Comparison of ENCODE assay signal across 8 cellular contexts in the genomic region with DNA sequence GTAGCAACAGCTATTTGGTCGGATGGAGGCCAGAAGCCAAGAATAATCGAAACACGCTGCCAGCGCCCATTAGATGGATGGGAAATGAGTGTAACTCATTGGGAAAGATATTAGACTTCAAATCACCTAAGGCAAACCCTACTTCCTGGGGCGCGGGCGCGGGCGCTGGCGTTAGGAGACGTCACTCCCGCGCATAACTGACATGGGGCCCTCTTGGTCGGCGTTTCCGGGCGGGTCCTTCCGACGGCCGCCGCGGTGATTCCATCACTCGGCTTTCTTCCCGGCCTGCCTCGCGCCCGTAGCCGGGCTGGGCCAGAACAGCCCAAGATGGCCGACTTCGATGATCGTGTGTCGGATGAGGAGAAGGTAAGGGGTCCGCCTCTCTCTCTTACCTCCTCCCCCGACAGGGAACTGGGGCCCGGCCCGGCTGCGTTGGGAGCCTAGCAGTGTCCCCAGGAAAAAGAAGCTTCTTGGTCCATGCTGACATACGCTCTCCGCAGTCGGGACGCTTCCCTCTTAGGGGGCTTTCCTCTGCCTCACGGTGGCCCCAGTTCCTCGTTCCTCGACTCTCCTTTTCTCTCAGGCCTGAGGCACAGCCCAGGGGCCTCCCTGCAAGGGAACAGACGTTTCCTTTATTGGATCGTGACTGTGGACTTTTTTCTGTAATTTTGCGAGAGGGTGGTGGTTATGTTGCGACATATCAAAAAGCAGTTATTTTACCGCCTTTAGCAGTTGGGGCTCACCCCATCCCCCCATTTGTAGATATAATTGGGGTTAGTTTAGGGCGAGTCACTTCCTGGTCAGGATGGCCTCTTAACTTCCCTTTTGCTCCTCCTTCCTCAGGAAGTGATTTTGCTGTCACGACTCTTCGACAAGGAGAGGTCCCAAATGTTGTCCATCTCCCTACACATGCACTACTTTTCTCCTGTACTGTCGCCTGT.
DNase-seq lines count a peak whose midpoint lies in the region; ATAC-seq and TF ChIP-seq lines count a peak whose summit lies in the region.

A gene (plus strand): TSS at position 315 of the 941 bp plus-strand sequence. CDS start 13 bp downstream, at position 328.

- peak within 1 kb of the TSS; percentile 100 for H3K27ac Mint-ChIP-seq in activated naive CD4-positive, alpha-beta T cell treated with anti-CD3 and anti-CD28 coated beads, Interleukin-2, amount 10 ng/mL, durations not matched to agents 7 days and 5 days

- peak; percentile 4 for TF ChIP-seq CTCF in GM06990 (IDR thresholded peaks at IDR 0.05; ENCODE audit: insufficient read depth, low read length, poor library complexity, severe bottlenecking)

- peak within 1 kb of the TSS; percentile 98 for H3K27ac ChIP-seq in SK-N-MC

- H3K36me3 ChIP-seq in GM06990 (ENCODE audit: control insufficient read depth, insufficient read depth, low read length) (no peaks in the 10 kb centered on the region), SK-N-MC (ENCODE audit: insufficient read depth, low read length) (peaks cover 22% of the 10 kb centered on the region)

- H3K9me3 Mint-ChIP-seq in activated naive CD4-positive, alpha-beta T cell treated with anti-CD3 and anti-CD28 coated beads, Interleukin-2, amount 10 ng/mL, durations not matched to agents 7 days and 5 days: no peaks in the 10 kb centered on the region

- H3K9me3 ChIP-seq in SK-N-MC (ENCODE audit: low read depth, low read length): no peaks in the 10 kb centered on the region

- peak; percentile 95 for DNase-seq in GM06990 (ENCODE audit: extremely low read depth, insufficient read length)
- peak; percentile 86 for DNase-seq in NCI-H1048 (lab: John Stamatoyannopoulos, UW)
- no peak for DNase-seq in SK-N-MC (ENCODE audit: low read depth, low spot score)
- DNase-seq in activated naive CD4-positive, alpha-beta T cell treated with anti-CD3 and anti-CD28 coated beads, Interleukin-2, amount 10 ng/mL, durations not matched to agents 7 days and 5 days: peak; percentile 94
- peak; percentile 89 for DNase-seq in germinal center (ENCODE audit: low spot score)
- peak; percentile 27 to 94 (median 86) for DNase-seq in nucleus accumbens (lab: John Stamatoyannopoulos, UW)
- DNase-seq in superior temporal gyrus (ENCODE audit: extremely low spot score): peak; percentile 91

- H3K9ac ChIP-seq in SK-N-MC (ENCODE audit: insufficient read length): peak within 1 kb of the TSS; percentile 99

- H3K36me3 Mint-ChIP-seq in activated naive CD4-positive, alpha-beta T cell treated with anti-CD3 and anti-CD28 coated beads, Interleukin-2, amount 10 ng/mL, durations not matched to agents 7 days and 5 days: peaks cover 31% of the 10 kb centered on the region

- CTCF ChIA-PET in activated naive CD4-positive, alpha-beta T cell treated with anti-CD3 and anti-CD28 coated beads, Interleukin-2, amount 10 ng/mL, durations not matched to agents 7 days and 5 days (lab: Charles Lee): interaction anchor here (1.2 kb wide), 1 partner anchor 88 kb away, joined by 3 read pairs; no protein-coding TSS in a partner anchor

- H3K4me3 ChIP-seq in GM06990 (replicated peaks; ENCODE audit: low read depth, low read length): peak within 1 kb of the TSS; percentile 88
- H3K4me3 ChIP-seq in SK-N-MC: peak within 1 kb of the TSS; percentile 97

- no peaks in the 10 kb centered on the region for H3K27me3 ChIP-seq in GM06990 (replicated peaks; ENCODE audit: control insufficient read depth, insufficient read depth, low read length)

- H3K4me1 Mint-ChIP-seq in activated naive CD4-positive, alpha-beta T cell treated with anti-CD3 and anti-CD28 coated beads, Interleukin-2, amount 10 ng/mL, durations not matched to agents 7 days and 5 days: peaks cover 46% of the 10 kb centered on the region

- peak within 1 kb of the TSS; percentile 95 for H3K4me3 Mint-ChIP-seq in activated naive CD4-positive, alpha-beta T cell treated with anti-CD3 and anti-CD28 coated beads, Interleukin-2, amount 10 ng/mL, durations not matched to agents 7 days and 5 days

- peak; percentile 78 for ATAC-seq in HG02571 (IDR thresholded peaks at IDR 0.05; ENCODE audit: unreplicated experiment)

- H3K27me3 Mint-ChIP-seq in activated naive CD4-positive, alpha-beta T cell treated with anti-CD3 and anti-CD28 coated beads, Interleukin-2, amount 10 ng/mL, durations not matched to agents 7 days and 5 days: no peaks in the 10 kb centered on the region
